ENCODE assay signal across 9 cellular contexts in genomic region chr7:23410446-23411183, GRCh38. TPM values are rescaled to one million over a fixed set of nuclear protein-coding genes. Genes with fewer than 3 reads are reported as not detected.
DNase-seq lines count a peak whose midpoint lies in the region; ATAC-seq and TF ChIP-seq lines count a peak whose summit lies in the region.
"Had no signal": no experiment of that assay in that cellular context is flagged by ENCODE, and none has a peak within 500 bp of the region (broad histone marks: within the 10 kb centered on the region; RNA-seq: fewer than 3 reads in every experiment).

No MANE protein-coding gene starts in this region.

- no peak overlapping the region for H3K4me3 ChIP-seq in GM12865 (ENCODE audit: low read depth, low read length)
- no peak overlapping the region for H3K4me3 ChIP-seq in colonic mucosa
- H3K4me3 ChIP-seq: SJSA1 had no signal

- H3K27ac ChIP-seq in colonic mucosa: no peak overlapping the region
- H3K27ac ChIP-seq: SJSA1 had no signal

- H3K36me3 ChIP-seq in colonic mucosa: no peaks in the 10 kb centered on the region

- intact Hi-C loops in colonic mucosa (cut with DNase I): no loop called here

- no peak for TF ChIP-seq CTCF in GM12865 (IDR thresholded peaks at IDR 0.05; ENCODE audit: insufficient read depth, low read depth, low read length, missing control alignments)
- TF ChIP-seq CTCF in colonic mucosa (IDR thresholded peaks at IDR 0.05): no peak

- no peaks in the 10 kb centered on the region for H3K27me3 ChIP-seq in colonic mucosa
- H3K27me3 ChIP-seq: SJSA1 had no signal

- H3K9ac ChIP-seq in colonic mucosa (ENCODE audit: low read depth in 2 of 2, low read length in 2 of 2): no peak overlapping the region

- ATAC-seq in GM19452 (IDR thresholded peaks at IDR 0.05; ENCODE audit: unreplicated experiment) (peak; percentile 87), HG03025 (IDR thresholded peaks at IDR 0.05; ENCODE audit: low FRiP score, unreplicated experiment) (peak; percentile 67)

- H3K4me1 ChIP-seq in colonic mucosa: no peaks in the 10 kb centered on the region
- H3K4me1 ChIP-seq: SJSA1 had no signal

- DNase-seq in GM12865 (ENCODE audit: low read depth) (peak; percentile 87), NOMO-1 treated with dmso at 0.1 percent for 144 hours (lab: John Stamatoyannopoulos, UW; ENCODE audit: unreplicated experiment) (peak; percentile 45), colonic mucosa (no peak), amygdala (lab: John Stamatoyannopoulos, UW) (no peak), T-helper 1 cell (no peak)
- DNase-seq in stimulated activated CD8-positive, alpha-beta memory T cell treated with anti-CD3 and anti-CD28 coated beads, Interleukin-4, amount 100 ng/mL, for 48 hours: no peak

- no peaks in the 10 kb centered on the region for H3K9me3 ChIP-seq in colonic mucosa
- H3K9me3 ChIP-seq: SJSA1 had no signal

RNA-seq across cellular contexts. Expression of gene IGF2BP3, which starts 59.7 kb away (rescaled TPM):
- 1 to 10 TPM in 1 of 2 donors, under 1 TPM in 1; 0.24 to 1.2 TPM for total RNA-seq in colonic mucosa

Comparison
In these comparisons a context has a peak if more than half of its experiments do, and no peak if none do; other contexts are left out.
1. DNase-seq: peak in GM12865 (single experiment) and NOMO-1 treated with dmso at 0.1 percent for 144 hours (single experiment); none in colonic mucosa (single experiment), stimulated activated CD8-positive, alpha-beta memory T cell treated with anti-CD3 and anti-CD28 coated beads, Interleukin-4, amount 100 ng/mL, for 48 hours (single experiment), amygdala (0 of 56) and T-helper 1 cell (0 of 5).